ENCODE assay signal across 8 cellular contexts in the genomic region with DNA sequence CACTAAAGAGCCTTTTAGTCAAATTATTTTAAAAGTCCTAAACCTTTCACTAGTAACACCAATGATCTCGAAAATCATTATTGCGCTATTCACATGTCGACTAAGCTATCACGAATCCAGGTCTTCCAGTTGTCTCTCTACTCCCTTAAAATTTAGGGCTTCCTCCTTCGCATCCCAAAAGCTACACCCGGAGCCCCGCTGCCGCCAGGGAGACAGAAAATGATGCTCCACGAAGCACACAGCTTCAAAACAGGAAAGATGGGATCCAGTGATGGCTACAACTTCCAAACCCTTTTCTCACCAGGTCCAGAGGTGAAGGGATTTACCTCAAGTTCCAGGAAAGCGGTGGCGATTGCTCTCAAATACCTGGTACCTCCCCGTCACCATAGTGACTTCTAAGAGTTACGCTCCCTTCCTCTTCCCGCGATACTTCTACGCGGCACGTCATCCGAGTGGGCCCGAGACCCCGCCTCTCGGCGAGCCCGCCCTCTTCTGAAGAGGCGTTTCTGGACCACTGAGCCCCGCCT. TPM values are rescaled to one million over a fixed set of nuclear protein-coding genes. Genes with fewer than 3 reads are reported as not detected.
A peak's percentile ranks its signal among the peaks of the same experiment; 100 is the strongest.
DNase-seq lines count a peak whose midpoint lies in the region; ATAC-seq, FAIRE-seq and TF ChIP-seq lines count a peak whose summit lies in the region.

IFT80 (minus strand) TSS at position 406 of the 527 bp plus-strand sequence. CDS start 14,625 bp downstream, outside the sequence.

- no TSS peak for BruUV-seq in PC-3 (replicated peaks; lab: Mats Ljungman, UMichigan)

- H3K4me3 ChIP-seq in Jurkat, Clone E6-1 (ENCODE audit: low read length), result peak within 1 kb of the TSS; percentile 99
- peak within 1 kb of the TSS; percentile 92 for H3K4me3 ChIP-seq in PC-3 (ENCODE audit: low read length)
- peak within 1 kb of the TSS; percentile 48 for H3K4me3 ChIP-seq in mucosa of descending colon

- H4K20me1 ChIP-seq in PC-3 (ENCODE audit: low read length), result peaks cover 39% of the 10 kb centered on the region

- TF ChIP-seq CTCF in D721Med (IDR thresholded peaks at IDR 0.05; ENCODE audit: insufficient read depth, missing control alignments) (no peak), PC-3 (conservative IDR thresholded peaks at IDR 0.05; ENCODE audit: low read depth, low read length) (no peak), mucosa of descending colon (IDR thresholded peaks at IDR 0.05) (no peak)

- DNase-seq in D721Med (ENCODE audit: insufficient read length, low spot score) (peak; percentile 46), PC-3 (peak; percentile 98), epithelial cell of prostate (ENCODE audit: low read depth, low spot score) (peak; percentile 87), mucosa of descending colon (peak; percentile 97 to 98 (median 98))
- peak; percentile 92 for DNase-seq in Jurkat, Clone E6-1 (ENCODE audit: low read depth, low spot score)
- peak; percentile 96 for DNase-seq in activated T-cell treated with anti-CD3 and anti-CD28 coated beads, Interleukin-2, amount 50 U/mL, for 1 hour
- peak; percentile 91 for DNase-seq in stimulated activated CD8-positive, alpha-beta memory T cell treated with anti-CD3 and anti-CD28 coated beads, Interleukin-4, amount 100 ng/mL, for 24 hours (ENCODE audit: low read depth)

- H3K9me3 ChIP-seq in PC-3 (ENCODE audit: low read length), result no peaks in the 10 kb centered on the region
- no peaks in the 10 kb centered on the region for H3K9me3 ChIP-seq in mucosa of descending colon

- no peaks in the 10 kb centered on the region for H3F3A ChIP-seq in PC-3 (ENCODE audit: low read length, unreplicated experiment)

- ATAC-seq in GM21619 (IDR thresholded peaks at IDR 0.05; ENCODE audit: unreplicated experiment), result peak; percentile 94
- peak; percentile 90 for ATAC-seq in PC-3
- ATAC-seq in mucosa of descending colon, result peak; percentile 96

- POLR2A ChIA-PET in PC-3 (lab: Charles Lee; ENCODE audit: unreplicated experiment), result no interaction called here

- peaks cover 71% of the 10 kb centered on the region for H3K79me2 ChIP-seq in PC-3 (ENCODE audit: low read length)

- H3K9ac ChIP-seq in PC-3 (ENCODE audit: low read length), result peak within 1 kb of the TSS; percentile 97

- H3K4me2 ChIP-seq in PC-3 (ENCODE audit: low read length), result peak within 1 kb of the TSS; percentile 95

- no peaks in the 10 kb centered on the region for H3K9me2 ChIP-seq in PC-3 (replicated peaks; ENCODE audit: low read length)

- peak within 1 kb of the TSS; percentile 93 for H2AFZ ChIP-seq in PC-3 (ENCODE audit: low read length)

- CTCF ChIA-PET in PC-3 (lab: Charles Lee), result no interaction called here

- H3K27me3 ChIP-seq in PC-3 (ENCODE audit: low read length), result no peaks in the 10 kb centered on the region

- intact Hi-C loops in PC-3 (cut with micrococcal nuclease), result loop anchor here (1.0 kb wide), 2 partner anchors 17 to 25 kb away; no protein-coding TSS in a partner anchor
- intact Hi-C loops in mucosa of descending colon (cut with DNase I, micrococcal nuclease), result no loop called here

- H3K4me1 ChIP-seq in PC-3 (ENCODE audit: insufficient read depth, low read length) (peaks cover 25% of the 10 kb centered on the region), mucosa of descending colon (ENCODE audit: low read depth) (peaks cover 3% of the 10 kb centered on the region)

- H3K27ac ChIP-seq in PC-3 (ENCODE audit: low read length) (peak within 1 kb of the TSS; percentile 93), epithelial cell of prostate (peak within 1 kb of the TSS; percentile 74)

- H3K36me3 ChIP-seq in PC-3 (ENCODE audit: low read depth, low read length) (peaks cover 25% of the 10 kb centered on the region), mucosa of descending colon (ENCODE audit: low read depth) (no peaks in the 10 kb centered on the region)

- FAIRE-seq in D721Med (lab: Jason Lieb, UNC), result no peak

RNA-seq across cellular contexts. Expression of gene IFT80, which starts in this region (rescaled TPM):
- 21.3 TPM for polyA plus RNA-seq in Jurkat, Clone E6-1 (2012; ENCODE audit: insufficient read depth, insufficient read length)
- total RNA-seq in PC-3 (2014; rRNA removed), result 9.1 and 9.3 TPM in 2 replicates
- 10 to 100 TPM; 13.2 to 18.3 (median 16.2) TPM for total RNA-seq in mucosa of descending colon

Comparison
In these comparisons a context has a peak if more than half of its experiments do, and no peak if none do; other contexts are left out.
1. Peak in every context shown above with its lines: DNase-seq, ATAC-seq, H3K4me3 ChIP-seq and H3K27ac ChIP-seq.
2. DNase-seq: peak in every context shown above with its lines; median percentile 98 in PC-3; 98 in mucosa of descending colon; 96 in activated T-cell treated with anti-CD3 and anti-CD28 coated beads, Interleukin-2, amount 50 U/mL, for 1 hour; 92 in Jurkat, Clone E6-1; 91 in stimulated activated CD8-positive, alpha-beta memory T cell treated with anti-CD3 and anti-CD28 coated beads, Interleukin-4, amount 100 ng/mL, for 24 hours; 87 in epithelial cell of prostate; 46 in D721Med.
3. H3K4me3 ChIP-seq: peak in every context shown above with its lines; median percentile 99 in Jurkat, Clone E6-1; 92 in PC-3; 48 in mucosa of descending colon.